Comparison of ENCODE assay signal across 1 cellular context in genomic region chr11:75525433-75526191, GRCh38.
A peak's percentile ranks its signal among the peaks of the same experiment; 100 is the strongest.
TF ChIP-seq lines count a peak whose summit lies in the region.

A gene with protein sequence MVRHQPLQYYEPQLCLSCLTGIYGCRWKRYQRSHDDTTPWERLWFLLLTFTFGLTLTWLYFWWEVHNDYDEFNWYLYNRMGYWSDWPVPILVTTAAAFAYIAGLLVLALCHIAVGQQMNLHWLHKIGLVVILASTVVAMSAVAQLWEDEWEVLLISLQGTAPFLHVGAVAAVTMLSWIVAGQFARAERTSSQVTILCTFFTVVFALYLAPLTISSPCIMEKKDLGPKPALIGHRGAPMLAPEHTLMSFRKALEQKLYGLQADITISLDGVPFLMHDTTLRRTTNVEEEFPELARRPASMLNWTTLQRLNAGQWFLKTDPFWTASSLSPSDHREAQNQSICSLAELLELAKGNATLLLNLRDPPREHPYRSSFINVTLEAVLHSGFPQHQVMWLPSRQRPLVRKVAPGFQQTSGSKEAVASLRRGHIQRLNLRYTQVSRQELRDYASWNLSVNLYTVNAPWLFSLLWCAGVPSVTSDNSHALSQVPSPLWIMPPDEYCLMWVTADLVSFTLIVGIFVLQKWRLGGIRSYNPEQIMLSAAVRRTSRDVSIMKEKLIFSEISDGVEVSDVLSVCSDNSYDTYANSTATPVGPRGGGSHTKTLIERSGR (minus strand): TSS chr11:75525941. CDS start chr11:75477735, 48,206 bp downstream.

TF ChIP-seq in K562, 482 proteins besides CTCF, POLR2A, EP300 and RAD21 (continued from another document and continues in another):
- peak; percentile 45 for TF ChIP-seq SMC3 (conservative IDR thresholded peaks at IDR 0.05; ENCODE audit: insufficient read depth, low read depth, low read length)
- no peak for TF ChIP-seq ELF4 (CRISPR knock-in tag; IDR thresholded peaks at IDR 0.05)
- no peak for TF ChIP-seq CBX5 (IDR thresholded peaks at IDR 0.05; ENCODE audit: borderline replicate concordance, low read depth)
- no peak for TF ChIP-seq RBM22 (IDR thresholded peaks at IDR 0.05; ENCODE audit: low read depth, low read length, poor library complexity, severe bottlenecking)
- TF ChIP-seq CREM (IDR thresholded peaks at IDR 0.05; ENCODE audit: low read depth) = peak; percentile 64
- no peak for TF ChIP-seq NELFE (IDR thresholded peaks at IDR 0.05; ENCODE audit: insufficient read depth, insufficient read length)
- TF ChIP-seq, protein P1, sequence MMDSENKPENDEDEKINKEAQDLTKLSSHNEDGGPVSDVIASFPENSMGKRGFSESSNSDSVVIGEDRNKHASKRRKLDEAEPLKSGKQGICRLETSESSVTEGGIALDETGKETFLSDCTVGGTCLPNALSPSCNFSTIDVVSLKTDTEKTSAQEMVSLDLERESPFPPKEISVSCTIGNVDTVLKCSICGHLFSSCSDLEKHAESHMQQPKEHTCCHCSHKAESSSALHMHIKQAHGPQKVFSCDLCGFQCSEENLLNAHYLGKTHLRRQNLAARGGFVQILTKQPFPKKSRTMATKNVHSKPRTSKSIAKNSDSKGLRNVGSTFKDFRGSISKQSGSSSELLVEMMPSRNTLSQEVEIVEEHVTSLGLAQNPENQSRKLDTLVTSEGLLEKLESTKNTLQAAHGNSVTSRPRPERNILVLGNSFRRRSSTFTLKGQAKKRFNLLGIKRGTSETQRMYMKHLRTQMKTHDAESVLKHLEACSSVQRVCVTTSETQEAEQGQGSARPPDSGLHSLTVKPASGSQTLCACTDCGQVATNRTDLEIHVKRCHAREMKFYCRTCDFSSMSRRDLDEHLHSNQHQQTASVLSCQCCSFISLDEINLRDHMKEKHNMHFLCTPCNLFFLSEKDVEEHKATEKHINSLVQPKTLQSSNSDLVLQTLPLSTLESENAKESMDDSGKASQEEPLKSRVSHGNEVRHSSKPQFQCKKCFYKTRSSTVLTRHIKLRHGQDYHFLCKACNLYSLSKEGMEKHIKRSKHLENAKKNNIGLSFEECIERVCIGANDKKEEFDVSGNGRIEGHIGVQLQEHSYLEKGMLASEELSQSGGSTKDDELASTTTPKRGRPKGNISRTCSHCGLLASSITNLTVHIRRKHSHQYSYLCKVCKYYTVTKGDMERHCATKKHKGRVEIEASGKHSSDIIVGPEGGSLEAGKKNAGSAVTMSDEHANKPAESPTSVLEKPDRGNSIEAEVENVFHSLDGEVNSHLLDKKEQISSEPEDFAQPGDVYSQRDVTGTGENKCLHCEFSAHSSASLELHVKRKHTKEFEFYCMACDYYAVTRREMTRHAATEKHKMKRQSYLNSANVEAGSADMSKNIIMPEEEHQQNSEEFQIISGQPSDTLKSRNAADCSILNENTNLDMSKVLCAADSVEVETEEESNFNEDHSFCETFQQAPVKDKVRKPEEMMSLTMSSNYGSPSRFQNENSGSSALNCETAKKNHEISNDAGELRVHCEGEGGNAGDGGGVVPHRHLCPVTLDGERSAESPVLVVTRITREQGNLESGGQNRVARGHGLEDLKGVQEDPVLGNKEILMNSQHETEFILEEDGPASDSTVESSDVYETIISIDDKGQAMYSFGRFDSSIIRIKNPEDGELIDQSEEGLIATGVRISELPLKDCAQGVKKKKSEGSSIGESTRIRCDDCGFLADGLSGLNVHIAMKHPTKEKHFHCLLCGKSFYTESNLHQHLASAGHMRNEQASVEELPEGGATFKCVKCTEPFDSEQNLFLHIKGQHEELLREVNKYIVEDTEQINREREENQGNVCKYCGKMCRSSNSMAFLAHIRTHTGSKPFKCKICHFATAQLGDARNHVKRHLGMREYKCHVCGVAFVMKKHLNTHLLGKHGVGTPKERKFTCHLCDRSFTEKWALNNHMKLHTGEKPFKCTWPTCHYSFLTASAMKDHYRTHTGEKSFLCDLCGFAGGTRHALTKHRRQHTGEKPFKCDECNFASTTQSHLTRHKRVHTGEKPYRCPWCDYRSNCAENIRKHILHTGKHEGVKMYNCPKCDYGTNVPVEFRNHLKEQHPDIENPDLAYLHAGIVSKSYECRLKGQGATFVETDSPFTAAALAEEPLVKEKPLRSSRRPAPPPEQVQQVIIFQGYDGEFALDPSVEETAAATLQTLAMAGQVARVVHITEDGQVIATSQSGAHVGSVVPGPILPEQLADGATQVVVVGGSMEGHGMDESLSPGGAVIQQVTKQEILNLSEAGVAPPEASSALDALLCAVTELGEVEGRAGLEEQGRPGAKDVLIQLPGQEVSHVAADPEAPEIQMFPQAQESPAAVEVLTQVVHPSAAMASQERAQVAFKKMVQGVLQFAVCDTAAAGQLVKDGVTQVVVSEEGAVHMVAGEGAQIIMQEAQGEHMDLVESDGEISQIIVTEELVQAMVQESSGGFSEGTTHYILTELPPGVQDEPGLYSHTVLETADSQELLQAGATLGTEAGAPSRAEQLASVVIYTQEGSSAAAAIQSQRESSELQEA (IDR thresholded peaks at IDR 0.05; ENCODE audit: low read depth) = no peak
- peak; percentile 83 for TF ChIP-seq CXXC5 (CRISPR knock-in tag; IDR thresholded peaks at IDR 0.05)
- TF ChIP-seq ZNF143 (CRISPR knock-in tag; IDR thresholded peaks at IDR 0.05) = no peak
- TF ChIP-seq, protein P2, sequence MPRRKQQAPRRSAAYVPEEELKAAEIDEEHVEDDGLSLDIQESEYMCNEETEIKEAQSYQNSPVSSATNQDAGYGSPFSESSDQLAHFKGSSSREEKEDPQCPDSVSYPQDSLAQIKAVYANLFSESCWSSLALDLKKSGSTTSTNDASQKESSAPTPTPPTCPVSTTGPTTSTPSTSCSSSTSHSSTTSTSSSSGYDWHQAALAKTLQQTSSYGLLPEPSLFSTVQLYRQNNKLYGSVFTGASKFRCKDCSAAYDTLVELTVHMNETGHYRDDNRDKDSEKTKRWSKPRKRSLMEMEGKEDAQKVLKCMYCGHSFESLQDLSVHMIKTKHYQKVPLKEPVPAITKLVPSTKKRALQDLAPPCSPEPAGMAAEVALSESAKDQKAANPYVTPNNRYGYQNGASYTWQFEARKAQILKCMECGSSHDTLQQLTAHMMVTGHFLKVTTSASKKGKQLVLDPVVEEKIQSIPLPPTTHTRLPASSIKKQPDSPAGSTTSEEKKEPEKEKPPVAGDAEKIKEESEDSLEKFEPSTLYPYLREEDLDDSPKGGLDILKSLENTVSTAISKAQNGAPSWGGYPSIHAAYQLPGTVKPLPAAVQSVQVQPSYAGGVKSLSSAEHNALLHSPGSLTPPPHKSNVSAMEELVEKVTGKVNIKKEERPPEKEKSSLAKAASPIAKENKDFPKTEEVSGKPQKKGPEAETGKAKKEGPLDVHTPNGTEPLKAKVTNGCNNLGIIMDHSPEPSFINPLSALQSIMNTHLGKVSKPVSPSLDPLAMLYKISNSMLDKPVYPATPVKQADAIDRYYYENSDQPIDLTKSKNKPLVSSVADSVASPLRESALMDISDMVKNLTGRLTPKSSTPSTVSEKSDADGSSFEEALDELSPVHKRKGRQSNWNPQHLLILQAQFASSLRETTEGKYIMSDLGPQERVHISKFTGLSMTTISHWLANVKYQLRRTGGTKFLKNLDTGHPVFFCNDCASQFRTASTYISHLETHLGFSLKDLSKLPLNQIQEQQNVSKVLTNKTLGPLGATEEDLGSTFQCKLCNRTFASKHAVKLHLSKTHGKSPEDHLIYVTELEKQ (CRISPR knock-in tag; IDR thresholded peaks at IDR 0.05) = no peak
- peak; percentile 43; the same call in 1 of the 2 replicates for TF ChIP-seq JUND (IDR thresholded peaks at IDR 0.05; ENCODE audit: borderline replicate concordance, low read depth, low read length)
- TF ChIP-seq JUND (tag; IDR thresholded peaks at IDR 0.05; ENCODE audit: borderline replicate concordance, low read depth, low read length) = peak; percentile 25; the same call in 1 of the 3 replicates
- TF ChIP-seq FOXO4 (CRISPR knock-in tag; IDR thresholded peaks at IDR 0.05) = no peak
- TF ChIP-seq MYC (IDR thresholded peaks at IDR 0.05; ENCODE audit: low read depth, low read length) = peak; percentile 58; the same call in 1 of the 2 replicates
- no peak for TF ChIP-seq MYC (CRISPR knock-in tag; IDR thresholded peaks at IDR 0.05; ENCODE audit: borderline replicate concordance, low read depth)
- TF ChIP-seq CBX2 (IDR thresholded peaks at IDR 0.05; ENCODE audit: insufficient read depth, low read length, poor library complexity, severe bottlenecking) = no peak
- TF ChIP-seq, protein P3, sequence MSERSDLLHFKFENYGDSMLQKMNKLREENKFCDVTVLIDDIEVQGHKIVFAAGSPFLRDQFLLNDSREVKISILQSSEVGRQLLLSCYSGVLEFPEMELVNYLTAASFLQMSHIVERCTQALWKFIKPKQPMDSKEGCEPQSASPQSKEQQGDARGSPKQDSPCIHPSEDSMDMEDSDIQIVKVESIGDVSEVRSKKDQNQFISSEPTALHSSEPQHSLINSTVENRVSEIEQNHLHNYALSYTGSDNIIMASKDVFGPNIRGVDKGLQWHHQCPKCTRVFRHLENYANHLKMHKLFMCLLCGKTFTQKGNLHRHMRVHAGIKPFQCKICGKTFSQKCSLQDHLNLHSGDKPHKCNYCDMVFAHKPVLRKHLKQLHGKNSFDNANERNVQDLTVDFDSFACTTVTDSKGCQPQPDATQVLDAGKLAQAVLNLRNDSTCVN (CRISPR knock-in tag; IDR thresholded peaks at IDR 0.05) = no peak
- no peak for TF ChIP-seq PHF21A (IDR thresholded peaks at IDR 0.05; ENCODE audit: borderline replicate concordance, low read depth)
- TF ChIP-seq ZBTB49 (CRISPR knock-in tag; IDR thresholded peaks at IDR 0.05; ENCODE audit: borderline replicate concordance) = no peak
- TF ChIP-seq SMAD4 (CRISPR knock-in tag; conservative IDR thresholded peaks at IDR 0.05) = peak; percentile 67
- TF ChIP-seq CCAR2 (IDR thresholded peaks at IDR 0.05; ENCODE audit: low read depth, low read length) = no peak
- TF ChIP-seq RBM25 (IDR thresholded peaks at IDR 0.05; ENCODE audit: low read depth, low read length, severe bottlenecking) = peak; percentile 51
- TF ChIP-seq ESRRA (IDR thresholded peaks at IDR 0.05; ENCODE audit: borderline replicate concordance, low read depth) = peak; percentile 56; the same call in 1 of the 2 replicates
- TF ChIP-seq ZNF644 (tag; IDR thresholded peaks at IDR 0.05; ENCODE audit: low read depth) = no peak
- TF ChIP-seq EWSR1 (IDR thresholded peaks at IDR 0.05; ENCODE audit: borderline replicate concordance, low read depth, partially characterized antibody) = no peak
- TF ChIP-seq CCNT2 (IDR thresholded peaks at IDR 0.05; ENCODE audit: borderline replicate concordance, extremely low read depth, insufficient read length, low read depth, low read length) = peak; percentile 83
- peak; percentile 82 for TF ChIP-seq CTBP1 (IDR thresholded peaks at IDR 0.05; ENCODE audit: borderline replicate concordance)
- peak in 1 of 2 experiments; percentile 55; a peak in 1 of 4 replicates for TF ChIP-seq NONO (IDR thresholded peaks at IDR 0.05; ENCODE audit: low read depth in 2 of 2, low read length in 1 of 2)
- no peak for TF ChIP-seq TRIM24 (IDR thresholded peaks at IDR 0.05)
- TF ChIP-seq, protein P4, sequence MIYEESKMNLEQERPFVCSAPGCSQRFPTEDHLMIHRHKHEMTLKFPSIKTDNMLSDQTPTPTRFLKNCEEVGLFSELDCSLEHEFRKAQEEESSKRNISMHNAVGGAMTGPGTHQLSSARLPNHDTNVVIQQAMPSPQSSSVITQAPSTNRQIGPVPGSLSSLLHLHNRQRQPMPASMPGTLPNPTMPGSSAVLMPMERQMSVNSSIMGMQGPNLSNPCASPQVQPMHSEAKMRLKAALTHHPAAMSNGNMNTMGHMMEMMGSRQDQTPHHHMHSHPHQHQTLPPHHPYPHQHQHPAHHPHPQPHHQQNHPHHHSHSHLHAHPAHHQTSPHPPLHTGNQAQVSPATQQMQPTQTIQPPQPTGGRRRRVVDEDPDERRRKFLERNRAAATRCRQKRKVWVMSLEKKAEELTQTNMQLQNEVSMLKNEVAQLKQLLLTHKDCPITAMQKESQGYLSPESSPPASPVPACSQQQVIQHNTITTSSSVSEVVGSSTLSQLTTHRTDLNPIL (CRISPR knock-in tag; IDR thresholded peaks at IDR 0.05) = no peak
- TF ChIP-seq RBFOX2 (IDR thresholded peaks at IDR 0.05; ENCODE audit: low read depth, low read length) = peak; percentile 65
- TF ChIP-seq ZNF79 (CRISPR knock-in tag; IDR thresholded peaks at IDR 0.05; ENCODE audit: low read depth) = no peak
- TF ChIP-seq PCBP1 (IDR thresholded peaks at IDR 0.05; ENCODE audit: low read depth, low read length, poor library complexity, severe bottlenecking) = peak; percentile 60
- TF ChIP-seq, protein P5, sequence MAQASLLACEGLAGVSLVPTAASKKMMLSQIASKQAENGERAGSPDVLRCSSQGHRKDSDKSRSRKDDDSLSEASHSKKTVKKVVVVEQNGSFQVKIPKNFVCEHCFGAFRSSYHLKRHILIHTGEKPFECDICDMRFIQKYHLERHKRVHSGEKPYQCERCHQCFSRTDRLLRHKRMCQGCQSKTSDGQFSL (CRISPR knock-in tag; IDR thresholded peaks at IDR 0.05) = 0 out of 2 replicates have a peak, but pooled peaks have one; percentile 53
- TF ChIP-seq, protein P5 (tag; IDR thresholded peaks at IDR 0.05) = peak in 1 of 2 experiments; percentile 55; a peak in 1 of 4 replicates
- no peak for TF ChIP-seq ZNF57 (CRISPR knock-in tag; IDR thresholded peaks at IDR 0.05)
- TF ChIP-seq MEIS2 (IDR thresholded peaks at IDR 0.05; ENCODE audit: partially characterized antibody) = peak; percentile 35
- TF ChIP-seq ZNF12 (CRISPR knock-in tag; IDR thresholded peaks at IDR 0.05) = no peak
- peak; percentile 68 for TF ChIP-seq ZBTB7A (IDR thresholded peaks at IDR 0.05; ENCODE audit: borderline replicate concordance, control insufficient read depth, low read depth, low read length)
